ENCODE assay signal across 8 cellular contexts in the genomic region with DNA sequence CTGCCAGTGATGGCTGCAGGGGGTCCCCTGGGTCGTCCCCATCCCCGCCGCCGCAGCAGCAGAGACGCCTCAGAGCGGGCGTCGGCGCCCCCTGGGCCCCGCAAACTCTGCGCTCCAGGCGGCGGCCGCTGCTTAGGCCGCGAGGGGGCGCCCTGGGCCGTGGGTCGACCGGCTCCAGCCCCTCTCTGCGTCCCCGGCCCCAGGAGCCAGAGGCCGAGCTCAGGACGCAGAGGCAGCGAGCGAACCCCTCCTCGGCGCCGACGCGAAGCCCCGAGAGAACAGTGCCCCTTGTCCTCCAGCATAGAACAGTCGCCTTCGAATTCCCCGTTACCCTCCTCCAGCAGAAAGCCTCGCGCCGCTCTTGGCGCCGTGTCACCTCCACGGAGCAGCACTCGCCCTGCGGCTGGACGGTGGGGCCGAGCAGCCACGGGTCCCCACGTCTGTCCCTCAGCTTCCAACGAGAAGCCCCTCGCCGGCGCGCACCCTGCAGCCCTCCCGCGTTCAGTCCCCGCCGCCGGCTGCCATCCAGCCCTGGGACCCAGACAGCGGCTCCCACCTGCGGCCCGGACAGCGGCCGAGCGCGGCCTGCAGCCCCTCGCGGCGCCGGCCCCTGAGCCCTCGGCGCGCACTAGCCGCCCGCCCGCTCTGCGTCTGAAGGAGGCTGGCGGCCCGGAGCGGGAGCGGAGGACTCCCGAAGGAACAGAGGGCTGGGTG.
DNase-seq lines count a peak whose midpoint lies in the region; ATAC-seq, FAIRE-seq and TF ChIP-seq lines count a peak whose summit lies in the region.

No MANE protein-coding gene starts in this region.

- H3K4me1 ChIP-seq in CD4-positive, alpha-beta memory T cell (ENCODE audit: insufficient read depth, low read length) = peaks cover 14% of the 10 kb centered on the region
- H3K4me1 ChIP-seq in OCI-LY7 (ENCODE audit: insufficient read depth, low read length, poor library complexity, severe bottlenecking) (peaks cover 19% of the 10 kb centered on the region), transverse colon (peaks cover 0 to 18% (median 8%) of the 10 kb centered on the region in 4 donors)

- H3K36me3 ChIP-seq in CD4-positive, alpha-beta memory T cell (ENCODE audit: insufficient read depth, low read length) = no peaks in the 10 kb centered on the region
- H3K36me3 ChIP-seq in OCI-LY7 (ENCODE audit: insufficient read depth, low read length) (no peaks in the 10 kb centered on the region), transverse colon (no peaks in the 10 kb centered on the region)

- peaks cover 46 to 60% of the 10 kb centered on the region in 2 donors for H3K27me3 Mint-ChIP-seq in CD4-positive, alpha-beta memory T cell
- peaks cover 52% of the 10 kb centered on the region for H3K27me3 Mint-ChIP-seq in activated T-helper 17 cell treated with anti-CD3 and anti-CD28 coated beads, Interleukin-2, amount 50 U/mL, for 72 hours
- peaks cover 3% of the 10 kb centered on the region for H3K27me3 Mint-ChIP-seq in nephron progenitor cell (ENCODE audit: low read depth, poor library complexity)

- peak overlapping the region; percentile 75 to 82 (median 79) for H3K4me3 Mint-ChIP-seq in CD4-positive, alpha-beta memory T cell
- H3K4me3 Mint-ChIP-seq in activated T-helper 17 cell treated with anti-CD3 and anti-CD28 coated beads, Interleukin-2, amount 50 U/mL, for 72 hours = peak overlapping the region; percentile 52
- H3K4me3 Mint-ChIP-seq in nephron progenitor cell = peak overlapping the region; percentile 93

- BruUV-seq in OCI-LY7 (replicated peaks; lab: Mats Ljungman, UMichigan) = no TSS peak

- H3K27ac ChIP-seq in CD4-positive, alpha-beta memory T cell (ENCODE audit: low read depth, low read length) = no peak overlapping the region
- H3K27ac ChIP-seq in OCI-LY7 (ENCODE audit: low read depth, low read length, poor library complexity, severe bottlenecking) (no peak overlapping the region), transverse colon (peak overlapping the region; percentile 82 to 87 (median 84))

- H3K9me3 ChIP-seq in CD4-positive, alpha-beta memory T cell (ENCODE audit: control insufficient read depth in 1 of 2, low read length in 2 of 2) = no peaks in the 10 kb centered on the region
- H3K9me3 ChIP-seq in OCI-LY7 (ENCODE audit: low read length) = no peaks in the 10 kb centered on the region
- no peaks in the 10 kb centered on the region for H3K9me3 ChIP-seq in transverse colon

- POLR2A ChIA-PET in CD4-positive, alpha-beta memory T cell (lab: Charles Lee; ENCODE audit: partially characterized antibody) = no interaction called here
- POLR2A ChIA-PET in OCI-LY7 (lab: Charles Lee) = interaction anchor here (0.6 to 1.5 kb wide), 2 partner anchors 15 to 29 kb away, joined by 3 to 5 read pairs; no protein-coding TSS in a partner anchor

- H3K79me2 ChIP-seq in OCI-LY7 (ENCODE audit: insufficient read depth, low read depth, low read length) = no peaks in the 10 kb centered on the region

- peak overlapping the region; percentile 76 for H2AFZ ChIP-seq in OCI-LY7 (ENCODE audit: low read length)

- H3K4me3 ChIP-seq in CD4-positive, alpha-beta memory T cell (ENCODE audit: low read length in 2 of 2) = peak overlapping the region in 1 of 2 donors; percentile 51
- peak overlapping the region; percentile 65 for H3K4me3 ChIP-seq in OCI-LY7 (ENCODE audit: low read depth, low read length, poor library complexity, severe bottlenecking)
- H3K4me3 ChIP-seq in fibroblast of the aortic adventitia (ENCODE audit: low read depth, low read length) = peak overlapping the region; percentile 85
- H3K4me3 ChIP-seq in transverse colon = peak overlapping the region; percentile 50 to 70 (median 64)

- in situ Hi-C loops in transverse colon (cut with MboI; ENCODE audit: low pct_ligation_motif_present in 1 of 4, low pct_unique_long_range_greater_than_20kb in 1 of 4, low sequenced_read_pairs in 3 of 4) = loop anchor here in 2 of 4 donors (25.0 kb wide), 2 partner anchors 104 to 804 kb away; a partner anchor contains a TSS

- H3K9me2 ChIP-seq in OCI-LY7 (ENCODE audit: insufficient read depth, low read length) = no peaks in the 10 kb centered on the region

- H4K20me1 ChIP-seq in OCI-LY7 (ENCODE audit: insufficient read depth, low read length) = no peaks in the 10 kb centered on the region

- TF ChIP-seq POLR2A in transverse colon (IDR thresholded peaks at IDR 0.05) = no peak

- peaks cover 25% of the 10 kb centered on the region for H3K27me3 ChIP-seq in CD4-positive, alpha-beta memory T cell (ENCODE audit: insufficient read depth, low read length)
- peaks cover 40% of the 10 kb centered on the region for H3K27me3 ChIP-seq in transverse colon

- TF ChIP-seq EP300 in transverse colon (IDR thresholded peaks at IDR 0.05; ENCODE audit: low read depth) = no peak

- H3K4me1 Mint-ChIP-seq in CD4-positive, alpha-beta memory T cell = peaks cover 6 to 17% (median 13%) of the 10 kb centered on the region in 4 donors
- H3K4me1 Mint-ChIP-seq in activated T-helper 17 cell treated with anti-CD3 and anti-CD28 coated beads, Interleukin-2, amount 50 U/mL, for 72 hours = peaks cover 6% of the 10 kb centered on the region
- H3K4me1 Mint-ChIP-seq in nephron progenitor cell = peaks cover 72% of the 10 kb centered on the region

- FAIRE-seq in GM19239 (lab: Jason Lieb, UNC) = peak; percentile 72

- no peak overlapping the region for H3K27ac Mint-ChIP-seq in CD4-positive, alpha-beta memory T cell
- no peak overlapping the region for H3K27ac Mint-ChIP-seq in activated T-helper 17 cell treated with anti-CD3 and anti-CD28 coated beads, Interleukin-2, amount 50 U/mL, for 72 hours
- H3K27ac Mint-ChIP-seq in nephron progenitor cell = peak overlapping the region; percentile 95

- DNase-seq in CD4-positive, alpha-beta memory T cell = peak; percentile 15 to 38 (median 28)
- peak; percentile 82 for DNase-seq in GM19239 (ENCODE audit: insufficient read length, low spot score)
- DNase-seq in OCI-LY7 (ENCODE audit: low spot score) = peak; percentile 73
- DNase-seq in fibroblast of the aortic adventitia (ENCODE audit: low read depth) = peak; percentile 64
- DNase-seq in nephron progenitor cell = peak; percentile 92
- peak; percentile 66 for DNase-seq in transverse colon

- peak; percentile 74 for ATAC-seq in HG03196 (IDR thresholded peaks at IDR 0.05; ENCODE audit: unreplicated experiment)
- ATAC-seq in activated T-helper 17 cell treated with anti-CD3 and anti-CD28 coated beads, Interleukin-2, amount 50 U/mL, for 72 hours (replicated peaks) = peak; percentile 84

- CTCF ChIA-PET in CD4-positive, alpha-beta memory T cell (lab: Charles Lee; ENCODE audit: partially characterized antibody) = interaction anchor here (0.7 to 2.2 kb wide), 7 partner anchors 8 to 1388 kb away, joined by 3 to 5 read pairs (median 3); no protein-coding TSS in a partner anchor
- CTCF ChIA-PET in OCI-LY7 (lab: Charles Lee; ENCODE audit: unreplicated experiment) = no interaction called here

- H3K9me3 Mint-ChIP-seq in CD4-positive, alpha-beta memory T cell = peaks cover 0 to 2% (median 0%) of the 10 kb centered on the region in 8 donors
- H3K9me3 Mint-ChIP-seq in activated T-helper 17 cell treated with anti-CD3 and anti-CD28 coated beads, Interleukin-2, amount 50 U/mL, for 72 hours = no peaks in the 10 kb centered on the region
- no peaks in the 10 kb centered on the region for H3K9me3 Mint-ChIP-seq in nephron progenitor cell

- WGBS in transverse colon (ENCODE audit: low coverage in 1 of 2), 2 donors = 1% methylated on average over 54 of the region's 80 CpGs; no CpG with 5 or more reads in 1 of the 2 donors

- intact Hi-C loops in CD4-positive, alpha-beta memory T cell (cut with micrococcal nuclease) = loop anchor here (5.0 kb wide), 3 partner anchors 84 to 1399 kb away; no protein-coding TSS in a partner anchor
- intact Hi-C loops in OCI-LY7 (cut with micrococcal nuclease; ENCODE audit: unreplicated experiment) (loop anchor here (1.0 kb wide), 1 partner anchor 86 kb away; no protein-coding TSS in a partner anchor), transverse colon (cut with DNase I; ENCODE audit: low total_unique reads) (loop anchor here (5.0 kb wide), 1 partner anchor 89 kb away; no protein-coding TSS in a partner anchor)

- H3K36me3 Mint-ChIP-seq in CD4-positive, alpha-beta memory T cell = peaks cover 0 to 3% of the 10 kb centered on the region in 2 donors
- H3K36me3 Mint-ChIP-seq in activated T-helper 17 cell treated with anti-CD3 and anti-CD28 coated beads, Interleukin-2, amount 50 U/mL, for 72 hours (ENCODE audit: low read depth) = peaks cover 5% of the 10 kb centered on the region
- H3K36me3 Mint-ChIP-seq in nephron progenitor cell (ENCODE audit: low read depth) = peaks cover 5% of the 10 kb centered on the region

- H3K4me2 ChIP-seq in OCI-LY7 (ENCODE audit: low read length) = peak overlapping the region; percentile 91

- TF ChIP-seq CTCF in OCI-LY7 (conservative IDR thresholded peaks at IDR 0.05; ENCODE audit: low read length) = peak; percentile 88
- peak; percentile 60 for TF ChIP-seq CTCF in fibroblast of the aortic adventitia (IDR thresholded peaks at IDR 0.05; ENCODE audit: insufficient read depth, low read length)
- TF ChIP-seq CTCF in nephron progenitor cell (IDR thresholded peaks at IDR 0.05) = peak; percentile 80
- TF ChIP-seq CTCF in transverse colon (IDR thresholded peaks at IDR 0.05) = peak; percentile 71 to 95 (median 85)

Comparison
In these comparisons a context has a peak if more than half of its experiments do, and no peak if none do; other contexts are left out.
1. DNase-seq: peak in every context shown above with its lines; median percentile 92 in nephron progenitor cell; 82 in GM19239; 73 in OCI-LY7; 66 in transverse colon; 64 in fibroblast of the aortic adventitia; 28 in CD4-positive, alpha-beta memory T cell.
2. H3K27ac ChIP-seq: peak in transverse colon (4 of 4); none in CD4-positive, alpha-beta memory T cell (single experiment) and OCI-LY7 (single experiment).
3. Peak in every context shown above with its lines, with median percentiles within 50 percentile points of each other: H3K4me3 Mint-ChIP-seq and CTCF ChIP-seq.